In genomic region chr10:127364034-127364433, GRCh38 we compare ENCODE assay signal across 21 cellular contexts.
"Had no signal": no experiment of that assay in that cellular context is flagged by ENCODE, and none has a peak within 500 bp of the region (broad histone marks: within the 10 kb centered on the region; RNA-seq: fewer than 3 reads in every experiment).

No MANE protein-coding gene starts in this region.

- DNase-seq: Kasumi-1, MM.1S, NCI-H1092 treated with DMSO at 0.1 percent for 48 hours, NCI-H1436, NCI-H187, NCI-H2029, NCI-H2081 treated with DMSO at 0.1 percent for 48 hours, NCI-H2171, NCI-H345, NCI-H524, NCI-H526 treated with DMSO at 0.1 percent for 48 hours, NCI-H748 treated with DMSO at 0.1 percent for 48 hours, SHP77, SK-N-SH, SW 1271, T-cell had no signal

- H3K27ac ChIP-seq: HL-60, KMS-11, RWPE1 had no signal

- H3K27me3 Mint-ChIP-seq: IgD-negative memory B cell had no signal

- H3K4me2 ChIP-seq: KMS-11, SK-N-SH had no signal

- H3K9ac ChIP-seq: KMS-11, SK-N-SH had no signal

- H3K36me3 Mint-ChIP-seq: IgD-negative memory B cell, T-cell had no signal

- H3K4me3 ChIP-seq: K562 had no signal

- H3K27ac Mint-ChIP-seq: IgD-negative memory B cell, T-cell had no signal

- H3K4me3 Mint-ChIP-seq: IgD-negative memory B cell, T-cell had no signal

- H3K9me3 ChIP-seq: SK-N-SH had no signal

- ATAC-seq: K562, T-cell had no signal

- H3K4me1 Mint-ChIP-seq: IgD-negative memory B cell had no signal
